Comparison of ENCODE assay signal across 8 cellular contexts in genomic region chr19:48501446-48501960, GRCh38. TPM values are rescaled to one million over a fixed set of nuclear protein-coding genes. Genes with fewer than 3 reads are reported as not detected.
DNase-seq lines count a peak whose midpoint lies in the region; ATAC-seq and TF ChIP-seq lines count a peak whose summit lies in the region.

No MANE protein-coding gene starts in this region.

- H2AFZ ChIP-seq in neural progenitor cell (replicated peaks) = no peak overlapping the region

- H3K9me3 ChIP-seq in duodenal mucosa (ENCODE audit: control insufficient read depth in 1 of 2, low read length in 2 of 2) = no peaks in the 10 kb centered on the region
- no peaks in the 10 kb centered on the region for H3K9me3 ChIP-seq in neural progenitor cell (ENCODE audit: low read depth)
- H3K9me3 ChIP-seq in esophagus muscularis mucosa = no peaks in the 10 kb centered on the region

- H3K27ac ChIP-seq in duodenal mucosa (ENCODE audit: low read depth, low read length) (peak overlapping the region; percentile 30), neural progenitor cell (no peak overlapping the region), esophagus muscularis mucosa (replicated peaks in 1 of 4) (no peak overlapping the region)

- H3K4me3 ChIP-seq in duodenal mucosa (ENCODE audit: low read depth in 1 of 2, low read length in 2 of 2) (peak overlapping the region; percentile 53 to 67), neural progenitor cell (peak overlapping the region; percentile 52), esophagus muscularis mucosa (no peak overlapping the region)

- H4K20me1 ChIP-seq in neural progenitor cell (ENCODE audit: low read depth) = peaks cover 4% of the 10 kb centered on the region

- WGBS in esophagus muscularis mucosa = 7% methylated on average over 9 of the region's 17 CpGs

- H3K9ac ChIP-seq in duodenal mucosa (ENCODE audit: low read depth in 1 of 2, low read length in 2 of 2) (peak overlapping the region; percentile 36 to 39), neural progenitor cell (no peak overlapping the region)

- no peak overlapping the region for H3K27ac Mint-ChIP-seq in neural progenitor cell

- H3K4me1 Mint-ChIP-seq in neural progenitor cell = peaks cover 20% of the 10 kb centered on the region

- no peak for TF ChIP-seq EP300 in esophagus muscularis mucosa (IDR thresholded peaks at IDR 0.05)

- TF ChIP-seq CTCF in neural progenitor cell (IDR thresholded peaks at IDR 0.05) = no peak
- TF ChIP-seq CTCF in esophagus muscularis mucosa (IDR thresholded peaks at IDR 0.05) = no peak

- H3K4me3 Mint-ChIP-seq in neural progenitor cell = peak overlapping the region; percentile 38

- ATAC-seq in GM21390 (IDR thresholded peaks at IDR 0.05; ENCODE audit: unreplicated experiment) = no peak

- H3K36me3 ChIP-seq in duodenal mucosa (ENCODE audit: control insufficient read depth in 1 of 2, insufficient read depth in 2 of 2, low read length in 2 of 2) (no peaks in the 10 kb centered on the region), neural progenitor cell (no peaks in the 10 kb centered on the region), esophagus muscularis mucosa (no peaks in the 10 kb centered on the region)

- peaks cover 7 to 14% of the 10 kb centered on the region in 2 donors for H3K27me3 ChIP-seq in duodenal mucosa (ENCODE audit: control insufficient read depth in 1 of 2, insufficient read depth in 2 of 2, low read length in 2 of 2)
- no peaks in the 10 kb centered on the region for H3K27me3 ChIP-seq in neural progenitor cell
- H3K27me3 ChIP-seq in esophagus muscularis mucosa = peaks cover 0 to 61% (median 50%) of the 10 kb centered on the region in 4 donors

- H3F3A ChIP-seq in neural progenitor cell (ENCODE audit: low read depth) = peaks cover 28% of the 10 kb centered on the region

- no peaks in the 10 kb centered on the region for H3K9me3 Mint-ChIP-seq in neural progenitor cell

- no peaks in the 10 kb centered on the region for H3K36me3 Mint-ChIP-seq in neural progenitor cell

- peaks cover 14% of the 10 kb centered on the region for H3K27me3 Mint-ChIP-seq in neural progenitor cell (ENCODE audit: insufficient read depth, low read depth)

- DNase-seq in ELF-1 (ENCODE audit: low read depth, low spot score) (peak; percentile 98), NCI-H128 (lab: John Stamatoyannopoulos, UW; ENCODE audit: unreplicated experiment) (peak; percentile 48), T-helper 2 cell (peak in 3 of 5 experiments; percentile 48 to 66 (median 55)), neural progenitor cell (ENCODE audit: low spot score) (peak; percentile 97), amniotic stem cell (lab: John Stamatoyannopoulos, UW) (no peak), esophagus muscularis mucosa (ENCODE audit: extremely low spot score) (no peak)

- TF ChIP-seq POLR2A in esophagus muscularis mucosa (IDR thresholded peaks at IDR 0.05; ENCODE audit: low read depth) = no peak

- intact Hi-C loops in esophagus muscularis mucosa (cut with DNase I) = no loop called here

- peak overlapping the region; percentile 85 for H3K4me2 ChIP-seq in neural progenitor cell

- H3K4me1 ChIP-seq in duodenal mucosa (ENCODE audit: control insufficient read depth in 1 of 2, insufficient read depth in 2 of 2, low read length in 2 of 2) = peaks cover 4 to 18% of the 10 kb centered on the region in 2 donors
- H3K4me1 ChIP-seq in neural progenitor cell = peaks cover 10% of the 10 kb centered on the region
- H3K4me1 ChIP-seq in esophagus muscularis mucosa = peaks cover 0 to 38% (median 30%) of the 10 kb centered on the region in 4 donors

- H3K79me2 ChIP-seq in neural progenitor cell (ENCODE audit: low read depth) = no peaks in the 10 kb centered on the region

RNA-seq across cellular contexts. Expression of gene LMTK3, which starts 10.1 kb away (rescaled TPM):
- total RNA-seq in neural progenitor cell (ENCODE audit: low replicate concordance) (0.02 and 3.5 TPM in 2 replicates), esophagus muscularis mucosa (under 1 TPM; 0.17 to 0.57 (median 0.37) TPM)

RNA-seq across cellular contexts. Expression of gene CYTH2, which starts 32.3 kb away (rescaled TPM):
- total RNA-seq in neural progenitor cell (ENCODE audit: low replicate concordance) = 50.3 and 107 TPM in 2 replicates
- 10 to 100 TPM; 40.1 to 50.7 (median 48.4) TPM for total RNA-seq in esophagus muscularis mucosa

RNA-seq across cellular contexts. Expression of gene KCNJ14, which starts 46.1 kb away (rescaled TPM):
- 0.69 and 0.74 TPM in 2 replicates for total RNA-seq in neural progenitor cell (ENCODE audit: low replicate concordance)
- total RNA-seq in esophagus muscularis mucosa = under 1 TPM; 0.42 to 0.86 (median 0.51) TPM

RNA-seq across cellular contexts. Expression of gene SULT2B1, which starts 50.5 kb away (rescaled TPM):
- total RNA-seq in neural progenitor cell (ENCODE audit: low replicate concordance) (1.6 TPM in 1 of 2 replicates, not detected in the other), esophagus muscularis mucosa (1 to 10 TPM in 1 of 4 donors, not detected in 3; 1.0 TPM)

RNA-seq across cellular contexts. Expression of gene GRWD1, which starts 55.7 kb away (rescaled TPM):
- total RNA-seq in neural progenitor cell (ENCODE audit: low replicate concordance) (10.6 and 31.5 TPM in 2 replicates), esophagus muscularis mucosa (10 to 100 TPM; 19.5 to 42.9 (median 31.7) TPM)

Comparison
In these comparisons a context has a peak if more than half of its experiments do, and no peak if none do; other contexts are left out.
1. DNase-seq: peak in ELF-1 (single experiment), NCI-H128 (single experiment), T-helper 2 cell (3 of 5) and neural progenitor cell (single experiment); none in amniotic stem cell (single experiment) and esophagus muscularis mucosa (single experiment).
2. H3K4me3 ChIP-seq: peak in duodenal mucosa (2 of 2) and neural progenitor cell (single experiment); none in esophagus muscularis mucosa (0 of 4).